Comparison of ENCODE assay signal across 15 cellular contexts in the genomic region with DNA sequence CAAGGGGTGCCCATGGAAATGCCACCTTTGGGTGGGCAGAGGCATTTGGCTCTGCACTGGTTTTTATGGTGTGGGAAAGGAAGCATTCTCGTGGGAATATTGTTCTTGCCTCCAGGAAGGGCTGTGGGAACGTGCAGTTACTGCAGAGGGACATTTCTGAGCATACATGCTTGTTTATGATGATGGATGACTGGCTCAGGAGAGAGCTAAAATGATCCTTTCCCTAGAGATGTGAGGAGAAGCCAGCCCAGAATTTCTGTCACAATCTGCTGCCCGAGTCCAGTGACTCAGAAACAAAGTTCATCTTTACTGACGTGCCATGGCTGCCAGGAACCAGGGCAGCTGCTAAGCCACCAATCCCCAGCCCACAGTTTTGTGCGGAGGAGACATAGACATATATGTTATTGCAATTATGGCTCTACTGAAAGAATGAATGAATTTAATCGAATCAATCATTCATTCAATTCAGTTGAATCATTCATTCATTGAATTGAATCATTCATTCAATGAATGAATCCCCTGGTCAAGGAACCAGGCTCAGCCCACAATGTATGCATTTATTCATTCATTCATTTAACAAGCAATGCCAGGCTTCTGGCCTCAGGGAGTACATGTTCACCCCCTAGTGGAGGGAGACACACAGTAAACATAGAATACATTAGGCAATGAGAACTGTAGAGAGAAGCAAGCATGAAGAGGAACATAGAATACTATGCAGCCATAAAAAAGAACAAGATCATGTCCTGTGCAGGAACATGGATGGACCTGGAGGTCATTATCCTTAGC.
DNase-seq lines count a peak whose midpoint lies in the region; ATAC-seq and TF ChIP-seq lines count a peak whose summit lies in the region.
"Had no signal": no experiment of that assay in that cellular context is flagged by ENCODE, and none has a peak within 500 bp of the region (broad histone marks: within the 10 kb centered on the region; RNA-seq: fewer than 3 reads in every experiment).

No MANE protein-coding gene starts in this region.

- no peaks in the 10 kb centered on the region for H3K79me2 ChIP-seq in DND-41 (ENCODE audit: insufficient read depth, low read length)

- H3K4me2 ChIP-seq in DND-41 (ENCODE audit: insufficient read depth, low read length): no peak overlapping the region

- H3K27ac Mint-ChIP-seq in HFFc6: no peak overlapping the region
- H3K27ac Mint-ChIP-seq: activated CD4-positive, alpha-beta memory T cell treated with anti-CD3 and anti-CD28 coated beads, Interleukin-2, amount 10 ng/mL, durations not matched to agents 7 days and 5 days; naive B cell; T-helper 1 cell treated with Interleukin-12 subunit alpha and Interleukin-12 subunit beta and Interleukin-4 antibody, amounts not matched to agents 30 μg/mL and 1 μg/mL, for 36 hours had no signal

- no peaks in the 10 kb centered on the region for H4K20me1 ChIP-seq in DND-41 (ENCODE audit: insufficient read depth, low read length)

- H3K4me3 Mint-ChIP-seq in HFFc6: no peak overlapping the region
- H3K4me3 Mint-ChIP-seq: activated CD4-positive, alpha-beta memory T cell treated with anti-CD3 and anti-CD28 coated beads, Interleukin-2, amount 10 ng/mL, durations not matched to agents 7 days and 5 days; naive B cell; T-helper 1 cell treated with Interleukin-12 subunit alpha and Interleukin-12 subunit beta and Interleukin-4 antibody, amounts not matched to agents 30 μg/mL and 1 μg/mL, for 36 hours had no signal

- no peaks in the 10 kb centered on the region for H3K36me3 ChIP-seq in DND-41 (ENCODE audit: insufficient read depth, low read length)

- H3K9me3 Mint-ChIP-seq in HFFc6: peaks cover 37% of the 10 kb centered on the region

- no peaks in the 10 kb centered on the region for H3K4me1 ChIP-seq in DND-41 (ENCODE audit: insufficient read depth, low read length)
- H3K4me1 ChIP-seq: Caco-2 had no signal

- peak; percentile 41 for TF ChIP-seq CTCF in DND-41 (IDR thresholded peaks at IDR 0.05; ENCODE audit: borderline replicate concordance, extremely low read depth, low read length, poor library complexity, severe bottlenecking)
- TF ChIP-seq CTCF in HFFc6 (IDR thresholded peaks at IDR 0.05): peak; percentile 46; the same call in 1 of the 2 replicates
- TF ChIP-seq CTCF in cardiac fibroblast (IDR thresholded peaks at IDR 0.05; ENCODE audit: low read depth, low read length): peak; percentile 45

- H3K27ac ChIP-seq in DND-41 (ENCODE audit: low read length): no peak overlapping the region

- H3K36me3 Mint-ChIP-seq in HFFc6 (ENCODE audit: low read depth): no peaks in the 10 kb centered on the region; the same call in 1 of the 2 replicates

- H3K4me3 ChIP-seq in DND-41 (ENCODE audit: low read depth in 1 of 2, low read length in 2 of 2) (no peak overlapping the region), cardiac fibroblast (replicated peaks in 1 of 2; ENCODE audit: low read depth in 2 of 2, low read length in 2 of 2) (no peak overlapping the region)

- ATAC-seq in DND-41 (ENCODE audit: insufficient read depth, low read depth): no peak
- no peak for ATAC-seq in HG03095 (IDR thresholded peaks at IDR 0.05; ENCODE audit: unreplicated experiment)
- no peak for ATAC-seq in GM18870 (IDR thresholded peaks at IDR 0.05; ENCODE audit: unreplicated experiment)

- DNase-seq in DND-41: no peak
- DNase-seq in HFFc6: no peak
- peak; percentile 19 to 65 for DNase-seq in cardiac fibroblast (ENCODE audit: low read depth in 2 of 2)
- peak; percentile 57 for DNase-seq in myocyte (ENCODE audit: low read depth)
- no peak for DNase-seq in activated effector memory CD4-positive, alpha-beta T cell treated with Interleukin-2 at 50 U/mL for 16 hours
- no peak for DNase-seq in NCI-H226
- DNase-seq: activated CD4-positive, alpha-beta memory T cell treated with anti-CD3 and anti-CD28 coated beads, Interleukin-2, amount 10 ng/mL, durations not matched to agents 7 days and 5 days; activated naive CD4-positive, alpha-beta T cell treated with anti-CD3 and anti-CD28 coated beads, Interleukin-2, amount 50 U/mL, for 16 hours; Caco-2; naive B cell; NCI-H1417 treated with DMSO at 0.1 percent for 48 hours; stimulated activated CD8-positive, alpha-beta memory T cell treated with anti-CD3 and anti-CD28 coated beads, Interleukin-4, amount 100 ng/mL, for 48 hours had no signal

- no peaks in the 10 kb centered on the region for H3K27me3 ChIP-seq in DND-41 (ENCODE audit: insufficient read depth, low read length, poor library complexity)

- H3K9me3 ChIP-seq in DND-41 (ENCODE audit: insufficient read depth, low read length, severe bottlenecking): no peaks in the 10 kb centered on the region

- no peaks in the 10 kb centered on the region; the same call in 1 of the 2 replicates for H3K27me3 Mint-ChIP-seq in HFFc6 (ENCODE audit: insufficient read depth)
- H3K27me3 Mint-ChIP-seq: activated CD4-positive, alpha-beta memory T cell treated with anti-CD3 and anti-CD28 coated beads, Interleukin-2, amount 10 ng/mL, durations not matched to agents 7 days and 5 days had no signal

- no peak overlapping the region for H3K9ac ChIP-seq in DND-41 (ENCODE audit: low read depth, low read length)

- H3K4me1 Mint-ChIP-seq in HFFc6 (ENCODE audit: low read depth): no peaks in the 10 kb centered on the region; the same call in 1 of the 2 replicates
- H3K4me1 Mint-ChIP-seq: activated CD4-positive, alpha-beta memory T cell treated with anti-CD3 and anti-CD28 coated beads, Interleukin-2, amount 10 ng/mL, durations not matched to agents 7 days and 5 days; naive B cell had no signal

- H2AFZ ChIP-seq in DND-41 (ENCODE audit: low read depth, low read length): no peak overlapping the region

Comparison
In these comparisons a context has a peak if more than half of its experiments do, and no peak if none do; other contexts are left out.
1. DNase-seq: peak in cardiac fibroblast (2 of 2) and myocyte (single experiment); none in DND-41 (single experiment), HFFc6 (single experiment), activated effector memory CD4-positive, alpha-beta T cell treated with Interleukin-2 at 50 U/mL for 16 hours (single experiment) and NCI-H226 (single experiment).
2. Peak in every context shown above with its lines, with median percentiles within 50 percentile points of each other: CTCF ChIP-seq.